In genomic region chr19:10544753-10545251, GRCh38 we compare ENCODE assay signal across 8 cellular contexts. TPM values are rescaled to one million over a fixed set of nuclear protein-coding genes. Genes with fewer than 3 reads are reported as not detected.
DNase-seq lines count a peak whose midpoint lies in the region; ATAC-seq, FAIRE-seq and TF ChIP-seq lines count a peak whose summit lies in the region.

No MANE protein-coding gene starts in this region.

- H3K4me3 ChIP-seq in BE2C (ENCODE audit: low read depth, low read length) (peak overlapping the region; percentile 81), ectodermal cell (ENCODE audit: insufficient read depth, low read depth, low read length) (peak overlapping the region; percentile 90)

- no peak overlapping the region for H3K27ac ChIP-seq in ectodermal cell (ENCODE audit: insufficient read depth, low read depth, low read length, poor library complexity, severe bottlenecking)

- peak overlapping the region; percentile 94 for H3K4me3 Mint-ChIP-seq in natural killer cell treated with Interleukin-12 subunit alpha and Interleukin-12 subunit beta and Interleukin-15 and Interleukin-18, amount 100 ng/mL, for 72 hours

- H3K36me3 ChIP-seq in BE2C, result peaks cover 23% of the 10 kb centered on the region
- H3K36me3 ChIP-seq in ectodermal cell (ENCODE audit: control insufficient read depth, insufficient read depth, low read length), result peaks cover 7% of the 10 kb centered on the region

- no peaks in the 10 kb centered on the region for H3K9me3 ChIP-seq in BE2C
- H3K9me3 ChIP-seq in ectodermal cell (ENCODE audit: control insufficient read depth, low read length), result no peaks in the 10 kb centered on the region

- peaks cover 10 to 11% of the 10 kb centered on the region in 2 donors for H3K4me1 Mint-ChIP-seq in natural killer cell treated with Interleukin-12 subunit alpha and Interleukin-12 subunit beta and Interleukin-15 and Interleukin-18, amount 100 ng/mL, for 72 hours (ENCODE audit: low read depth in 2 of 2)

- 89 to 91% methylated on average over 23 of the region's 23 CpGs for WGBS in ectodermal cell, 2 experiments

- FAIRE-seq in HTR-8/SVneo (lab: Jason Lieb, UNC), result no peak

- no peaks in the 10 kb centered on the region for H3K4me1 ChIP-seq in BE2C
- H3K4me1 ChIP-seq in ectodermal cell (ENCODE audit: control insufficient read depth, insufficient read depth, low read length), result no peaks in the 10 kb centered on the region

- peak overlapping the region; percentile 79 to 87 for H3K27ac Mint-ChIP-seq in natural killer cell treated with Interleukin-12 subunit alpha and Interleukin-12 subunit beta and Interleukin-15 and Interleukin-18, amount 100 ng/mL, for 72 hours

- ATAC-seq in natural killer cell treated with Interleukin-12 subunit alpha and Interleukin-12 subunit beta and Interleukin-15 and Interleukin-18, amount 100 ng/mL, for 72 hours, result peak; percentile 11 to 28
- no peak for ATAC-seq in GM18511 (IDR thresholded peaks at IDR 0.05; ENCODE audit: unreplicated experiment)

- no peak for DNase-seq in BE2C
- peak; percentile 18 for DNase-seq in MV-4-11 (lab: John Stamatoyannopoulos, UW)
- no peak for DNase-seq in natural killer cell treated with Interleukin-12 subunit alpha and Interleukin-12 subunit beta and Interleukin-15 and Interleukin-18, amount 100 ng/mL, for 72 hours (ENCODE audit: low spot score)
- no peak for DNase-seq in NCI-H446 treated with DMSO at 0.1 percent for 48 hours (lab: John Stamatoyannopoulos, UW)
- no peak for DNase-seq in HTR-8/SVneo (ENCODE audit: insufficient read length, low spot score)
- DNase-seq in NOMO-1 (lab: John Stamatoyannopoulos, UW; ENCODE audit: unreplicated experiment in 2 of 2), result no peak

- H3K27me3 Mint-ChIP-seq in natural killer cell treated with Interleukin-12 subunit alpha and Interleukin-12 subunit beta and Interleukin-15 and Interleukin-18, amount 100 ng/mL, for 72 hours, result no peaks in the 10 kb centered on the region

- no peaks in the 10 kb centered on the region for H3K36me3 Mint-ChIP-seq in natural killer cell treated with Interleukin-12 subunit alpha and Interleukin-12 subunit beta and Interleukin-15 and Interleukin-18, amount 100 ng/mL, for 72 hours

- H3K27me3 ChIP-seq in BE2C (peaks cover 5% of the 10 kb centered on the region; the same call in 1 of the 2 replicates), ectodermal cell (ENCODE audit: control insufficient read depth, insufficient read depth, low read length, poor library complexity, severe bottlenecking) (no peaks in the 10 kb centered on the region)

- H3K9me3 Mint-ChIP-seq in natural killer cell treated with Interleukin-12 subunit alpha and Interleukin-12 subunit beta and Interleukin-15 and Interleukin-18, amount 100 ng/mL, for 72 hours, result no peaks in the 10 kb centered on the region

- no peak for TF ChIP-seq CTCF in BE2C (IDR thresholded peaks at IDR 0.05; ENCODE audit: low read depth, low read length)

RNA-seq across cellular contexts. Expression of gene ATG4D, which starts 1.1 kb away (rescaled TPM):
- 144 TPM for polyA plus RNA-seq in BE2C (2012; ENCODE audit: insufficient read depth, insufficient read length, low read depth)
- polyA plus RNA-seq in ectodermal cell (2013, experiment 1 of 4), result 30.4 TPM
- 30.2 TPM for polyA plus RNA-seq in ectodermal cell (2013, experiment 2 of 4)
- 21.1 TPM for polyA plus RNA-seq in ectodermal cell (2013, experiment 3 of 4)
- 23.8 TPM for polyA plus RNA-seq in ectodermal cell (2013, experiment 4 of 4)
- 10 to 100 TPM; 67.4 to 71.0 TPM for total RNA-seq in natural killer cell treated with Interleukin-12 subunit alpha and Interleukin-12 subunit beta and Interleukin-15 and Interleukin-18, amount 100 ng/mL, for 72 hours

RNA-seq across cellular contexts. Expression of gene KRI1, which starts 21.0 kb away (rescaled TPM):
- 97.7 TPM for polyA plus RNA-seq in BE2C (2012; ENCODE audit: insufficient read depth, insufficient read length, low read depth)
- 44.1 TPM for polyA plus RNA-seq in ectodermal cell (2013, experiment 1 of 4)
- polyA plus RNA-seq in ectodermal cell (2013, experiment 2 of 4), result 39.5 TPM
- polyA plus RNA-seq in ectodermal cell (2013, experiment 3 of 4), result 36.2 TPM
- 33.4 TPM for polyA plus RNA-seq in ectodermal cell (2013, experiment 4 of 4)
- 10 to 100 TPM; 50.9 to 89.6 TPM for total RNA-seq in natural killer cell treated with Interleukin-12 subunit alpha and Interleukin-12 subunit beta and Interleukin-15 and Interleukin-18, amount 100 ng/mL, for 72 hours

RNA-seq across cellular contexts. Expression of gene CDKN2D, which starts 24.0 kb away (rescaled TPM):
- polyA plus RNA-seq in BE2C (2012; ENCODE audit: insufficient read depth, insufficient read length, low read depth), result 15.5 TPM
- 3.8 TPM for polyA plus RNA-seq in ectodermal cell (2013, experiment 1 of 4)
- 2.3 TPM for polyA plus RNA-seq in ectodermal cell (2013, experiment 2 of 4)
- 3.6 TPM for polyA plus RNA-seq in ectodermal cell (2013, experiment 3 of 4)
- polyA plus RNA-seq in ectodermal cell (2013, experiment 4 of 4), result 5.0 TPM
- 10 to 100 TPM; 28.0 to 33.9 TPM for total RNA-seq in natural killer cell treated with Interleukin-12 subunit alpha and Interleukin-12 subunit beta and Interleukin-15 and Interleukin-18, amount 100 ng/mL, for 72 hours

RNA-seq across cellular contexts. Expression of gene S1PR5, which starts 27.6 kb away (rescaled TPM):
- polyA plus RNA-seq in BE2C (2012; ENCODE audit: insufficient read depth, insufficient read length, low read depth), result not detected
- 1.1 TPM for polyA plus RNA-seq in ectodermal cell (2013, experiment 1 of 4)
- polyA plus RNA-seq in ectodermal cell (2013, experiment 2 of 4), result 1.5 TPM
- 0.96 TPM for polyA plus RNA-seq in ectodermal cell (2013, experiment 3 of 4)
- polyA plus RNA-seq in ectodermal cell (2013, experiment 4 of 4), result 1.2 TPM
- total RNA-seq in natural killer cell treated with Interleukin-12 subunit alpha and Interleukin-12 subunit beta and Interleukin-15 and Interleukin-18, amount 100 ng/mL, for 72 hours, result 10 to 100 TPM in 1 of 2 donors, 1 to 10 TPM in 1; 5.1 to 16.3 TPM

RNA-seq across cellular contexts. Expression of gene KEAP1, which starts 41.6 kb away (rescaled TPM):
- polyA plus RNA-seq in BE2C (2012; ENCODE audit: insufficient read depth, insufficient read length, low read depth), result 258 TPM
- polyA plus RNA-seq in ectodermal cell (2013, experiment 1 of 4), result 51.5 TPM
- polyA plus RNA-seq in ectodermal cell (2013, experiment 2 of 4), result 56.5 TPM
- 41.7 TPM for polyA plus RNA-seq in ectodermal cell (2013, experiment 3 of 4)
- 39.9 TPM for polyA plus RNA-seq in ectodermal cell (2013, experiment 4 of 4)
- total RNA-seq in natural killer cell treated with Interleukin-12 subunit alpha and Interleukin-12 subunit beta and Interleukin-15 and Interleukin-18, amount 100 ng/mL, for 72 hours, result 100 to 1,000 TPM in 1 of 2 donors, 10 to 100 TPM in 1; 94.0 to 118 TPM
